ENCODE assay signal across 1 cellular context in the genomic region with DNA sequence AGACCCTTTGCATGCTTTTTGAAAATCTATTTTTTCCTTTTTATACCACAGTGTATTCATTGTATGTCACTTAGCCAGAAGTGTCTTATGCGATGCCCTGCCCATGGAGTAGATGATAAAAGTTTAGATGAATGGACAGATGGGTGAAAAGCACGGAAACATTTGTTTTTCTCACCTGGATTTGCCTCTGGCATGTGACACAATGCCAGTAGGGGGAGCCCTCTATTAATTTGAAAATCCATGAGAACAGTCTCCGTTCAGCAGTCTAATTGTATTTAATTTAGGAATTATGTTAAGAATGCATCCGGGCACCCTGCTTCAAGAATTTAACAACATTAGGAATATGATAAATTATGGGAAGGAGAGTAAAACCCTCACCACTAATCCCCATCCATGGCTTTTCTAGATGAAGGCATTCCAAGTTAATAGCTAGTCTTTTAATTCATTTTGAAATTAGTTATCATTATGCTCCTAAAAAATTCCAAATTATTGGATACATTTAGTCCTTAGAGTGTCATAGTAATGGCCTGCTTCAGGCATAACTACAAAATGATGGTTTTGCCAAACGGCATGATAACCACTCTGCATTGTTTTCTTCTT.
TF ChIP-seq lines count a peak whose summit lies in the region.

No MANE protein-coding gene starts in this region.

TF ChIP-seq in SK-N-SH treated with all-trans-retinoic acid at 6 μM for 48 hours, 23 proteins besides CTCF, POLR2A, EP300 and RAD21 (continued from another document):
- TF ChIP-seq, protein P1, sequence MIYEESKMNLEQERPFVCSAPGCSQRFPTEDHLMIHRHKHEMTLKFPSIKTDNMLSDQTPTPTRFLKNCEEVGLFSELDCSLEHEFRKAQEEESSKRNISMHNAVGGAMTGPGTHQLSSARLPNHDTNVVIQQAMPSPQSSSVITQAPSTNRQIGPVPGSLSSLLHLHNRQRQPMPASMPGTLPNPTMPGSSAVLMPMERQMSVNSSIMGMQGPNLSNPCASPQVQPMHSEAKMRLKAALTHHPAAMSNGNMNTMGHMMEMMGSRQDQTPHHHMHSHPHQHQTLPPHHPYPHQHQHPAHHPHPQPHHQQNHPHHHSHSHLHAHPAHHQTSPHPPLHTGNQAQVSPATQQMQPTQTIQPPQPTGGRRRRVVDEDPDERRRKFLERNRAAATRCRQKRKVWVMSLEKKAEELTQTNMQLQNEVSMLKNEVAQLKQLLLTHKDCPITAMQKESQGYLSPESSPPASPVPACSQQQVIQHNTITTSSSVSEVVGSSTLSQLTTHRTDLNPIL (CRISPR knock-in tag; IDR thresholded peaks at IDR 0.05; ENCODE audit: low read depth): no peak
- no peak for TF ChIP-seq ZNF70 (CRISPR knock-in tag; IDR thresholded peaks at IDR 0.05)
- TF ChIP-seq, protein P2, sequence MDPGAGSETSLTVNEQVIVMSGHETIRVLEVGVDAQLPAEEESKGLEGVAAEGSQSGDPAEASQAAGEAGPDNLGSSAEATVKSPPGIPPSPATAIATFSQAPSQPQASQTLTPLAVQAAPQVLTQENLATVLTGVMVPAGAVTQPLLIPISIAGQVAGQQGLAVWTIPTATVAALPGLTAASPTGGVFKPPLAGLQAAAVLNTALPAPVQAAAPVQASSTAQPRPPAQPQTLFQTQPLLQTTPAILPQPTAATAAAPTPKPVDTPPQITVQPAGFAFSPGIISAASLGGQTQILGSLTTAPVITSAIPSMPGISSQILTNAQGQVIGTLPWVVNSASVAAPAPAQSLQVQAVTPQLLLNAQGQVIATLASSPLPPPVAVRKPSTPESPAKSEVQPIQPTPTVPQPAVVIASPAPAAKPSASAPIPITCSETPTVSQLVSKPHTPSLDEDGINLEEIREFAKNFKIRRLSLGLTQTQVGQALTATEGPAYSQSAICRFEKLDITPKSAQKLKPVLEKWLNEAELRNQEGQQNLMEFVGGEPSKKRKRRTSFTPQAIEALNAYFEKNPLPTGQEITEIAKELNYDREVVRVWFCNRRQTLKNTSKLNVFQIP (CRISPR knock-in tag; IDR thresholded peaks at IDR 0.05; ENCODE audit: borderline replicate concordance, low read depth): no peak
- no peak for TF ChIP-seq CSDC2 (CRISPR knock-in tag; IDR thresholded peaks at IDR 0.05)
- no peak for TF ChIP-seq ARNTL (CRISPR knock-in tag; IDR thresholded peaks at IDR 0.05; ENCODE audit: borderline replicate concordance, low read depth)
- TF ChIP-seq, protein P3, sequence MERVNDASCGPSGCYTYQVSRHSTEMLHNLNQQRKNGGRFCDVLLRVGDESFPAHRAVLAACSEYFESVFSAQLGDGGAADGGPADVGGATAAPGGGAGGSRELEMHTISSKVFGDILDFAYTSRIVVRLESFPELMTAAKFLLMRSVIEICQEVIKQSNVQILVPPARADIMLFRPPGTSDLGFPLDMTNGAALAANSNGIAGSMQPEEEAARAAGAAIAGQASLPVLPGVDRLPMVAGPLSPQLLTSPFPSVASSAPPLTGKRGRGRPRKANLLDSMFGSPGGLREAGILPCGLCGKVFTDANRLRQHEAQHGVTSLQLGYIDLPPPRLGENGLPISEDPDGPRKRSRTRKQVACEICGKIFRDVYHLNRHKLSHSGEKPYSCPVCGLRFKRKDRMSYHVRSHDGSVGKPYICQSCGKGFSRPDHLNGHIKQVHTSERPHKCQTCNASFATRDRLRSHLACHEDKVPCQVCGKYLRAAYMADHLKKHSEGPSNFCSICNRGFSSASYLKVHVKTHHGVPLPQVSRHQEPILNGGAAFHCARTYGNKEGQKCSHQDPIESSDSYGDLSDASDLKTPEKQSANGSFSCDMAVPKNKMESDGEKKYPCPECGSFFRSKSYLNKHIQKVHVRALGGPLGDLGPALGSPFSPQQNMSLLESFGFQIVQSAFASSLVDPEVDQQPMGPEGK (CRISPR knock-in tag; IDR thresholded peaks at IDR 0.05; ENCODE audit: borderline replicate concordance): no peak
- TF ChIP-seq ESRRG (CRISPR knock-in tag; IDR thresholded peaks at IDR 0.05): no peak
- TF ChIP-seq ZC3H10 (CRISPR knock-in tag; IDR thresholded peaks at IDR 0.05): no peak
- TF ChIP-seq TCF4 (CRISPR knock-in tag; IDR thresholded peaks at IDR 0.05; ENCODE audit: borderline replicate concordance): no peak; the same call in 1 of the 2 replicates
